Comparison of ENCODE assay signal across 29 cellular contexts in genomic region chr10:75080554-75080953, GRCh38.
"Had no signal": no experiment of that assay in that cellular context is flagged by ENCODE, and none has a peak within 500 bp of the region (broad histone marks: within the 10 kb centered on the region; RNA-seq: fewer than 3 reads in every experiment).

No MANE protein-coding gene starts in this region.

- H3K27me3 ChIP-seq: adrenal gland, body of pancreas, heart left ventricle had no signal

- H3K9me3 ChIP-seq: adrenal gland, body of pancreas, esophagus squamous epithelium had no signal

- H3K36me3 ChIP-seq: adrenal gland, esophagus squamous epithelium, heart left ventricle had no signal

- H3K9me3 Mint-ChIP-seq: activated CD4-positive, alpha-beta memory T cell treated with anti-CD3 and anti-CD28 coated beads, Interleukin-2, amount 10 ng/mL, durations not matched to agents 7 days and 5 days; activated naive CD8-positive, alpha-beta T cell treated with anti-CD3 and anti-CD28 coated beads, Interleukin-2, amount 50 U/mL, for 24 hours; activated T-cell treated with anti-CD3 and anti-CD28 coated beads, Interleukin-2, amount 50 U/mL, for 24 hours had no signal

- H3K27me3 Mint-ChIP-seq: activated CD4-positive, alpha-beta T cell treated with anti-CD3 and anti-CD28 coated beads, Interleukin-2, amount 10 ng/mL, durations not matched to agents 7 days and 5 days; activated naive CD4-positive, alpha-beta T cell treated with anti-CD3 and anti-CD28 coated beads, Interleukin-2, amount 50 U/mL, for 24 hours; activated naive CD8-positive, alpha-beta T cell treated with anti-CD3 and anti-CD28 coated beads for 36 hours; activated naive CD8-positive, alpha-beta T cell treated with anti-CD3 and anti-CD28 coated beads, Interleukin-2, amount 50 U/mL, for 24 hours; activated T-cell treated with anti-CD3 and anti-CD28 coated beads, Interleukin-2, amount 50 U/mL, for 24 hours; effector memory CD8-positive, alpha-beta T cell had no signal

- H3K4me3 ChIP-seq: adrenal gland, body of pancreas, esophagus squamous epithelium, heart left ventricle had no signal

- H3K36me3 Mint-ChIP-seq: activated naive CD8-positive, alpha-beta T cell treated with anti-CD3 and anti-CD28 coated beads for 36 hours had no signal

- H3K4me1 ChIP-seq: adrenal gland, body of pancreas, heart left ventricle had no signal

- H3K27ac ChIP-seq: adrenal gland, body of pancreas, epithelial cell of prostate, esophagus squamous epithelium, heart left ventricle had no signal

- DNase-seq: activated CD4-positive, alpha-beta memory T cell treated with anti-CD3 and anti-CD28 coated beads, Interleukin-2, amount 10 ng/mL, durations not matched to agents 7 days and 5 days; activated CD4-positive, alpha-beta T cell treated with anti-CD3 and anti-CD28 coated beads for 1 hour; activated CD4-positive, alpha-beta T cell treated with anti-CD3 and anti-CD28 coated beads for 4 hours; activated CD4-positive, alpha-beta T cell treated with anti-CD3 and anti-CD28 coated beads, Interleukin-2, amount 10 ng/mL, durations not matched to agents 7 days and 5 days; activated CD4-positive, alpha-beta T cell treated with anti-CD3 and anti-CD28 coated beads, Interleukin-2, amount 50 U/mL, for 4 hours; activated CD8-positive, alpha-beta memory T cell treated with anti-CD3 and anti-CD28 coated beads, Interleukin-2, amount 50 U/mL, for 48 hours; activated gamma-delta T cell; activated naive CD4-positive, alpha-beta T cell treated with Interleukin-2 at 50 U/mL for 16 hours; activated naive CD8-positive, alpha-beta T cell treated with anti-CD3 and anti-CD28 coated beads for 36 hours; activated naive CD8-positive, alpha-beta T cell treated with anti-CD3 and anti-CD28 coated beads, Interleukin-2, amount 50 U/mL, for 24 hours; activated T-cell treated with anti-CD3 and anti-CD28 coated beads for 4 hours; activated T-cell treated with anti-CD3 and anti-CD28 coated beads, Interleukin-2, amount 50 U/mL, for 24 hours; activated T-cell treated with anti-CD3 and anti-CD28 coated beads, Interleukin-2, amount 50 U/mL, for 72 hours; adrenal gland; amygdala; aorta; body of pancreas; caudate nucleus; cortex of kidney; dermis blood vessel endothelial cell; effector CD4-positive, alpha-beta T cell; effector memory CD8-positive, alpha-beta T cell; esophagus squamous epithelium; foreskin melanocyte; heart left ventricle; T-helper 2 cell had no signal

- H3K4me1 Mint-ChIP-seq: activated CD4-positive, alpha-beta memory T cell treated with anti-CD3 and anti-CD28 coated beads, Interleukin-2, amount 10 ng/mL, durations not matched to agents 7 days and 5 days; activated CD4-positive, alpha-beta T cell treated with anti-CD3 and anti-CD28 coated beads, Interleukin-2, amount 10 ng/mL, durations not matched to agents 7 days and 5 days; activated naive CD4-positive, alpha-beta T cell treated with anti-CD3 and anti-CD28 coated beads, Interleukin-2, amount 50 U/mL, for 24 hours; activated naive CD8-positive, alpha-beta T cell treated with anti-CD3 and anti-CD28 coated beads for 36 hours; activated naive CD8-positive, alpha-beta T cell treated with anti-CD3 and anti-CD28 coated beads, Interleukin-2, amount 50 U/mL, for 24 hours had no signal

- ATAC-seq: activated naive CD8-positive, alpha-beta T cell treated with anti-CD3 and anti-CD28 coated beads, Interleukin-2, amount 50 U/mL, for 24 hours; activated T-cell treated with anti-CD3 and anti-CD28 coated beads, Interleukin-2, amount 50 U/mL, for 72 hours; body of pancreas; effector memory CD8-positive, alpha-beta T cell; heart left ventricle had no signal

- H3K27ac Mint-ChIP-seq: activated CD4-positive, alpha-beta memory T cell treated with anti-CD3 and anti-CD28 coated beads, Interleukin-2, amount 10 ng/mL, durations not matched to agents 7 days and 5 days; activated CD4-positive, alpha-beta T cell treated with anti-CD3 and anti-CD28 coated beads, Interleukin-2, amount 10 ng/mL, durations not matched to agents 7 days and 5 days; activated naive CD4-positive, alpha-beta T cell treated with anti-CD3 and anti-CD28 coated beads, Interleukin-2, amount 50 U/mL, for 24 hours; activated naive CD8-positive, alpha-beta T cell treated with anti-CD3 and anti-CD28 coated beads for 36 hours; activated naive CD8-positive, alpha-beta T cell treated with anti-CD3 and anti-CD28 coated beads, Interleukin-2, amount 50 U/mL, for 24 hours; activated T-cell treated with anti-CD3 and anti-CD28 coated beads, Interleukin-2, amount 50 U/mL, for 24 hours; activated T-cell treated with anti-CD3 and anti-CD28 coated beads, Interleukin-2, amount 50 U/mL, for 72 hours; effector memory CD8-positive, alpha-beta T cell had no signal

- H3K4me3 Mint-ChIP-seq: activated CD4-positive, alpha-beta memory T cell treated with anti-CD3 and anti-CD28 coated beads, Interleukin-2, amount 10 ng/mL, durations not matched to agents 7 days and 5 days; activated CD4-positive, alpha-beta T cell treated with anti-CD3 and anti-CD28 coated beads, Interleukin-2, amount 10 ng/mL, durations not matched to agents 7 days and 5 days; activated naive CD4-positive, alpha-beta T cell treated with anti-CD3 and anti-CD28 coated beads, Interleukin-2, amount 50 U/mL, for 24 hours; activated naive CD8-positive, alpha-beta T cell treated with anti-CD3 and anti-CD28 coated beads for 36 hours; activated naive CD8-positive, alpha-beta T cell treated with anti-CD3 and anti-CD28 coated beads, Interleukin-2, amount 50 U/mL, for 24 hours; activated T-cell treated with anti-CD3 and anti-CD28 coated beads, Interleukin-2, amount 50 U/mL, for 24 hours; activated T-cell treated with anti-CD3 and anti-CD28 coated beads, Interleukin-2, amount 50 U/mL, for 72 hours; effector memory CD8-positive, alpha-beta T cell; WTC11 had no signal
